Comparison of ENCODE assay signal across 32 cellular contexts in the genomic region with DNA sequence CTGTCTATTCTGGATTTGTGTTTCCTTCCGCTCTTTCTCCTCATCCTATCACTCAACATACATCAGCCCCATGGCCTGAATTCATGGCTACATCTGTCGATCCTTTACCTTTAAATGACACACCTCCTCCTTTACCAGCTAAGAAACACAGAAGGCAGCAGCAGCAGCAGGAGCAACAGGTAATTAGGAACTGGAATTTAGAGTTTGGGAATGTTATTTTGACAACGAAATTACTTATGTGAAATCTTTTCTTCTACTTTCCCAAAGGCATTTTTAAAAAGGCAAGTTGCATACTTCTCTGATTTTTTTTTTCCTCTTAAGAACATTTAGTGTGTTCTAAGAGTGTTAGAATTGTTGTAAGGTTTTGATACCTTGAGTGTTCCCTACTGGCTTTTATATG. TPM values are rescaled to one million over a fixed set of nuclear protein-coding genes. Genes with fewer than 3 reads are reported as not detected.
"Had no signal": no experiment of that assay in that cellular context is flagged by ENCODE, and none has a peak within 500 bp of the region (broad histone marks: within the 10 kb centered on the region; RNA-seq: fewer than 3 reads in every experiment).

No MANE protein-coding gene starts in this region.

- H3K9me3 Mint-ChIP-seq: immature natural killer cell; mesothelial cell of epicardium; naive B cell; natural killer cell; nephron progenitor cell; neural progenitor cell; stimulated activated memory B cell treated with anti-CD40 and anti-IgM and Interleukin-4, amounts not matched to agents 10 μg/mL and 1 μg/mL and 100 μg/mL, for 72 hours; stimulated activated naive CD8-positive, alpha-beta T cell treated with anti-CD3 and anti-CD28 coated beads, Interleukin-15, amount 100 ng/mL, for 72 hours had no signal

- H2AFZ ChIP-seq: neural progenitor cell had no signal

- DNase-seq: hypothalamus; immature natural killer cell; left ventricle myocardium inferior; mesendoderm; naive B cell; natural killer cell; nephron progenitor cell; occipital lobe; ovary; right lobe of liver; stimulated activated CD4-positive, alpha-beta T cell treated with anti-CD3 and anti-CD28 coated beads, Interleukin-1b, Interleukin-23, amount 100 ng/mL, for 48 hours; stimulated activated CD4-positive, alpha-beta T cell treated with anti-CD3 and anti-CD28 coated beads, Interleukin-2, amount 100 ng/mL, for 48 hours; stimulated activated CD4-positive, alpha-beta T cell treated with anti-CD3 and anti-CD28 coated beads, Interleukin-4, amount 100 ng/mL, for 4 hours; stimulated activated CD8-positive, alpha-beta memory T cell treated with anti-CD3 and anti-CD28 coated beads, Interleukin-4, amount 100 ng/mL, for 48 hours; stimulated activated naive CD4-positive, alpha-beta T cell treated with Interleukin-2 at 50 U/mL for 16 hours; stimulated activated naive CD8-positive, alpha-beta T cell treated with anti-CD3 and anti-CD28 coated beads, Interleukin-15, amount 100 ng/mL, for 72 hours; testis; thyroid gland; transverse colon; upper lobe of right lung had no signal

- H3K9me3 ChIP-seq: left ventricle myocardium inferior, neutrophil, ovary, right atrium auricular region, right lobe of liver, testis, thyroid gland, transverse colon, upper lobe of right lung had no signal

- H3K4me2 ChIP-seq: neural progenitor cell, smooth muscle cell had no signal

- H3K27me3 ChIP-seq: neural progenitor cell, neutrophil, ovary, right atrium auricular region, right lobe of liver, testis, thyroid gland, transverse colon, upper lobe of right lung had no signal

- H3K4me1 Mint-ChIP-seq: immature natural killer cell; naive B cell; natural killer cell; stimulated activated memory B cell treated with anti-CD40 and anti-IgM and Interleukin-4, amounts not matched to agents 10 μg/mL and 1 μg/mL and 100 μg/mL, for 72 hours; stimulated activated naive CD8-positive, alpha-beta T cell treated with anti-CD3 and anti-CD28 coated beads, Interleukin-15, amount 100 ng/mL, for 72 hours had no signal

- FAIRE-seq: islet of Langerhans, urothelium cell line had no signal

- H3K4me3 ChIP-seq: left ventricle myocardium inferior, lung, neural progenitor cell, ovary, right atrium auricular region, right lobe of liver, smooth muscle cell, testis, thyroid gland, transverse colon, upper lobe of right lung had no signal

- H3K27ac Mint-ChIP-seq: immature natural killer cell; mesothelial cell of epicardium; naive B cell; natural killer cell; nephron progenitor cell; neural progenitor cell; progenitor cell of endocrine pancreas; stimulated activated memory B cell treated with anti-CD40 and anti-IgM and Interleukin-4, amounts not matched to agents 10 μg/mL and 1 μg/mL and 100 μg/mL, for 72 hours; stimulated activated naive CD8-positive, alpha-beta T cell treated with anti-CD3 and anti-CD28 coated beads, Interleukin-15, amount 100 ng/mL, for 72 hours had no signal

- H3K27me3 Mint-ChIP-seq: naive B cell; progenitor cell of endocrine pancreas; stimulated activated naive CD8-positive, alpha-beta T cell treated with anti-CD3 and anti-CD28 coated beads, Interleukin-15, amount 100 ng/mL, for 72 hours had no signal

- H3K27ac ChIP-seq: left ventricle myocardium inferior, neural progenitor cell, neutrophil, ovary, right atrium auricular region, right lobe of liver, testis, thyroid gland, transverse colon, upper lobe of right lung had no signal

- H3K36me3 ChIP-seq: neural progenitor cell, neutrophil, ovary, thyroid gland, transverse colon had no signal

- H3K9ac ChIP-seq: neural progenitor cell had no signal

- H3K4me3 Mint-ChIP-seq: immature natural killer cell; mesothelial cell of epicardium; naive B cell; natural killer cell; nephron progenitor cell; neural progenitor cell; stimulated activated memory B cell treated with anti-CD40 and anti-IgM and Interleukin-4, amounts not matched to agents 10 μg/mL and 1 μg/mL and 100 μg/mL, for 72 hours; stimulated activated naive CD8-positive, alpha-beta T cell treated with anti-CD3 and anti-CD28 coated beads, Interleukin-15, amount 100 ng/mL, for 72 hours had no signal

- H3K4me1 ChIP-seq: right atrium auricular region, right lobe of liver, testis, upper lobe of right lung had no signal

RNA-seq across cellular contexts. Expression of a gene that starts 49.0 kb away (rescaled TPM):
- total RNA-seq: mononuclear cell, natural killer cell, ovary, pulmonary artery endothelial cell, right atrium auricular region, right lobe of liver, upper lobe of right lung had no signal
- polyA plus RNA-seq: immature natural killer cell had no signal
